ENCODE assay signal across 20 cellular contexts in the genomic region with DNA sequence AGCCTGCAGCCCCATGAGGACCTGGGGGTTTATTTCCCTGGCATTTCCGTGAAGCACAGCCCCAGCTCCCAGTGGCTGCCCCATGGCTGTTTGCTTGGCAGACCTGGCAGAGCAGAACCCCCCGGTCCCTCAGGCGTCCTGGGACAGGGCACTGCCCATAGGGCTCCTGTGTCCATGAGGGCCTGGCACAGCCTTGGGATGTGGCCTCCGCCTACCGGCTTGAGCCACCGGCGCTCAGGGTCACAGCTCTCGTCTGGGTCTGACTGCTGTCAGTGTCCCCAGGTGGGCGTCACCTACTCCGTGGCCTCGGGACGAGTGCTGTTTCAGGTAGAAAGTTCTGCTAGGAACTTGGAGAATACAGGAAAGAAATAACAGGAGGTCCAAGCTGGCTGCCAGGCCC.
"Had no signal": no experiment of that assay in that cellular context is flagged by ENCODE, and none has a peak within 500 bp of the region (broad histone marks: within the 10 kb centered on the region; RNA-seq: fewer than 3 reads in every experiment).

No MANE protein-coding gene starts in this region.

- ATAC-seq: activated CD4-positive, alpha-beta T cell treated with anti-CD3 and anti-CD28 coated beads for 36 hours; body of pancreas; foreskin keratinocyte; natural killer cell treated with Interleukin-12 subunit alpha and Interleukin-12 subunit beta and Interleukin-15 and Interleukin-18, amount 100 ng/mL, for 72 hours; stimulated activated naive CD8-positive, alpha-beta T cell treated with anti-CD3 and anti-CD28 coated beads, Interleukin-15, amount 100 ng/mL, for 72 hours had no signal

- H3K4me3 Mint-ChIP-seq: activated CD4-positive, alpha-beta T cell treated with anti-CD3 and anti-CD28 coated beads for 36 hours; activated T-helper 1 cell treated with anti-CD3 and anti-CD28 coated beads, Interleukin-12 subunit alpha, Interleukin-12 subunit beta, Interleukin-2, Interleukin-4 antibody, amounts not matched to agents 30 ng/mL and 10 ng/mL and 1 ng/mL, durations not matched to agents 14 hours and 24 hours and 36 hours; memory B cell had no signal

- H3K4me3 ChIP-seq: body of pancreas, coronary artery, left ventricle myocardium inferior, right atrium auricular region, SK-N-MC, skin epidermis had no signal

- H3K27me3 ChIP-seq: body of pancreas, foreskin keratinocyte, right atrium auricular region had no signal

- H3K27ac ChIP-seq: body of pancreas, foreskin keratinocyte, left ventricle myocardium inferior, right atrium auricular region, SK-N-MC, VCaP had no signal

- H3K36me3 ChIP-seq: left ventricle myocardium inferior, right atrium auricular region had no signal

- DNase-seq: activated CD4-positive, alpha-beta T cell treated with anti-CD3 and anti-CD28 coated beads for 36 hours; activated CD8-positive, alpha-beta memory T cell treated with anti-CD3 and anti-CD28 coated beads, Interleukin-2, amount 50 U/mL, for 48 hours; activated naive CD4-positive, alpha-beta T cell; amniotic stem cell; body of pancreas; effector CD8-positive, alpha-beta T cell; foreskin keratinocyte; left ventricle myocardium inferior; occipital lobe; stimulated activated CD4-positive, alpha-beta T cell treated with anti-CD3 and anti-CD28 coated beads, Interleukin-4, amount 100 ng/mL, for 24 hours; stimulated activated naive CD8-positive, alpha-beta T cell treated with anti-CD3 and anti-CD28 coated beads, Interleukin-15, amount 100 ng/mL, for 72 hours had no signal

- H3K36me3 Mint-ChIP-seq: natural killer cell treated with Interleukin-12 subunit alpha and Interleukin-12 subunit beta and Interleukin-15 and Interleukin-18, amount 100 ng/mL, for 72 hours had no signal

- H3K27ac Mint-ChIP-seq: memory B cell had no signal

- H3K9me3 Mint-ChIP-seq: activated T-helper 1 cell treated with anti-CD3 and anti-CD28 coated beads, Interleukin-12 subunit alpha, Interleukin-12 subunit beta, Interleukin-2, Interleukin-4 antibody, amounts not matched to agents 30 ng/mL and 10 ng/mL and 1 ng/mL, durations not matched to agents 14 hours and 24 hours and 36 hours; memory B cell; natural killer cell treated with Interleukin-12 subunit alpha and Interleukin-12 subunit beta and Interleukin-15 and Interleukin-18, amount 100 ng/mL, for 72 hours; stimulated activated naive CD8-positive, alpha-beta T cell treated with anti-CD3 and anti-CD28 coated beads, Interleukin-15, amount 100 ng/mL, for 72 hours had no signal

- H3K9me3 ChIP-seq: body of pancreas, left ventricle myocardium inferior, right atrium auricular region had no signal

- H3K27me3 Mint-ChIP-seq: activated CD4-positive, alpha-beta T cell treated with anti-CD3 and anti-CD28 coated beads for 36 hours; memory B cell; natural killer cell treated with Interleukin-12 subunit alpha and Interleukin-12 subunit beta and Interleukin-15 and Interleukin-18, amount 100 ng/mL, for 72 hours; progenitor cell of endocrine pancreas; stimulated activated naive CD8-positive, alpha-beta T cell treated with anti-CD3 and anti-CD28 coated beads, Interleukin-15, amount 100 ng/mL, for 72 hours had no signal
